ENCODE assay signal across 20 cellular contexts in genomic region chr2:158580760-158581159, GRCh38.
DNase-seq lines count a peak whose midpoint lies in the region; ATAC-seq and TF ChIP-seq lines count a peak whose summit lies in the region.
"Had no signal": no experiment of that assay in that cellular context is flagged by ENCODE, and none has a peak within 500 bp of the region (broad histone marks: within the 10 kb centered on the region; RNA-seq: fewer than 3 reads in every experiment).

No MANE protein-coding gene starts in this region.

- H3K9me3 Mint-ChIP-seq in Calu3 (ENCODE audit: low read depth, unreplicated experiment), result no peaks in the 10 kb centered on the region
- H3K9me3 Mint-ChIP-seq: activated T-cell treated with anti-CD3 and anti-CD28 coated beads, Interleukin-2, amount 50 U/mL, for 4 hours; neural crest cell had no signal

- peaks cover 24% of the 10 kb centered on the region for H3K4me1 Mint-ChIP-seq in Calu3 (ENCODE audit: low read depth, unreplicated experiment)
- H3K4me1 Mint-ChIP-seq: neural crest cell had no signal

- no peak overlapping the region for H3K27ac Mint-ChIP-seq in Calu3 (ENCODE audit: unreplicated experiment)

- no peaks in the 10 kb centered on the region for H3K36me3 Mint-ChIP-seq in Calu3 (ENCODE audit: insufficient read depth, unreplicated experiment)

- no peak for TF ChIP-seq CTCF in Calu3 (IDR thresholded peaks at IDR 0.05; ENCODE audit: unreplicated experiment)

- H3K4me3 Mint-ChIP-seq in Calu3 (ENCODE audit: low read depth, unreplicated experiment), result no peak overlapping the region
- H3K4me3 Mint-ChIP-seq: activated T-cell treated with anti-CD3 and anti-CD28 coated beads, Interleukin-2, amount 50 U/mL, for 4 hours; neural crest cell had no signal

- no peaks in the 10 kb centered on the region for H3K27me3 Mint-ChIP-seq in Calu3 (ENCODE audit: unreplicated experiment)

- peak; percentile 54 for DNase-seq in Calu3
- peak; percentile 3 for DNase-seq in NCI-H1048 (lab: John Stamatoyannopoulos, UW)
- DNase-seq in amniotic epithelial cell (ENCODE audit: low read depth), result peak; percentile 37
- DNase-seq in kidney tubule cell (ENCODE audit: low spot score), result peak; percentile 47
- no peak for DNase-seq in superior temporal gyrus (ENCODE audit: extremely low spot score)
- DNase-seq: activated CD4-positive, alpha-beta T cell treated with anti-CD3 and anti-CD28 coated beads for 1 hour; activated naive CD4-positive, alpha-beta T cell treated with Interleukin-2 at 50 U/mL for 16 hours; activated T-cell treated with anti-CD3 and anti-CD28 coated beads, Interleukin-2, amount 50 U/mL, for 4 hours; central memory CD4-positive, alpha-beta T cell; GF-D8; heart right ventricle; KBM-7; NCI-H187 treated with DMSO at 0.1 percent for 48 hours; NCI-H526; posterior cingulate gyrus had no signal

- BruUV-seq in Calu3 (replicated peaks; lab: Mats Ljungman, UMichigan), result no TSS peak

- ATAC-seq in HG03432 (IDR thresholded peaks at IDR 0.05; ENCODE audit: unreplicated experiment) (no peak), HG02610 (IDR thresholded peaks at IDR 0.05; ENCODE audit: unreplicated experiment) (no peak), HG02571 (IDR thresholded peaks at IDR 0.05; ENCODE audit: unreplicated experiment) (no peak)
- ATAC-seq: activated T-cell treated with anti-CD3 and anti-CD28 coated beads, Interleukin-2, amount 50 U/mL, for 4 hours; heart right ventricle; Right ventricle myocardium inferior had no signal

- CTCF ChIA-PET in Calu3 (lab: Charles Lee), result interaction anchor here (0.5 kb wide), 1 partner anchor 20 kb away, joined by 3 read pairs; no protein-coding TSS in a partner anchor

- intact Hi-C loops in Calu3 (cut with micrococcal nuclease; ENCODE audit: unreplicated experiment), result no loop called here
